Comparison of ENCODE assay signal across 26 cellular contexts in genomic region chr20:63961664-63962425, GRCh38. TPM values are rescaled to one million over a fixed set of nuclear protein-coding genes. Genes with fewer than 3 reads are reported as not detected.
DNase-seq lines count a peak whose midpoint lies in the region; ATAC-seq and TF ChIP-seq lines count a peak whose summit lies in the region.
"Had no signal": no experiment of that assay in that cellular context is flagged by ENCODE, and none has a peak within 500 bp of the region (broad histone marks: within the 10 kb centered on the region; RNA-seq: fewer than 3 reads in every experiment).

No MANE protein-coding gene starts in this region.

- H3K4me3 ChIP-seq in left ventricle myocardium inferior (no peak overlapping the region), heart right ventricle (no peak overlapping the region), right cardiac atrium (ENCODE audit: low read length) (no peak overlapping the region), neuronal stem cell (ENCODE audit: low read length in 2 of 2) (no peak overlapping the region)
- H3K4me3 ChIP-seq: A549; BLaER1 treated with 17β-estradiol and CSF1 and Interleukin-3, amounts not matched to agents 10 nM and 100 nM; PC-9; SK-N-MC had no signal

- no peak overlapping the region for H4K91ac ChIP-seq in neuronal stem cell (ENCODE audit: low read depth, low read length, poor library complexity)

- H2BK12ac ChIP-seq in neuronal stem cell (ENCODE audit: low read length): no peak overlapping the region

- H4K8ac ChIP-seq in neuronal stem cell (ENCODE audit: low read depth, low read length): no peak overlapping the region

- H3K36me3 Mint-ChIP-seq in stimulated activated effector memory CD8-positive, alpha-beta T cell treated with anti-CD3 and anti-CD28 coated beads, Interleukin-12 subunit alpha, Interleukin-12 subunit beta, amount 100 ng/mL, for 72 hours: peaks cover 18% of the 10 kb centered on the region
- H3K36me3 Mint-ChIP-seq in activated CD8-positive, alpha-beta T cell treated with anti-CD3 and anti-CD28 coated beads, Interleukin-2, amount 10 ng/mL, durations not matched to agents 7 days and 5 days (ENCODE audit: low read depth): peaks cover 16% of the 10 kb centered on the region
- H3K36me3 Mint-ChIP-seq in activated CD8-positive, alpha-beta memory T cell treated with anti-CD3 and anti-CD28 coated beads, Interleukin-2, amount 10 ng/mL, durations not matched to agents 7 days and 5 days: peaks cover 12% of the 10 kb centered on the region

- intact Hi-C loops in left ventricle myocardium inferior (cut with micrococcal nuclease) (no loop called here), heart right ventricle (cut with DNase I) (no loop called here), right cardiac atrium (cut with DNase I) (no loop called here)

- H2BK5ac ChIP-seq in neuronal stem cell (ENCODE audit: low read length): no peak overlapping the region

- ATAC-seq in heart right ventricle (no peak), right cardiac atrium (no peak)
- no peak for ATAC-seq in stimulated activated effector memory CD8-positive, alpha-beta T cell treated with anti-CD3 and anti-CD28 coated beads, Interleukin-12 subunit alpha, Interleukin-12 subunit beta, amount 100 ng/mL, for 72 hours
- ATAC-seq in activated CD8-positive, alpha-beta T cell treated with anti-CD3 and anti-CD28 coated beads, Interleukin-2, amount 10 ng/mL, durations not matched to agents 7 days and 5 days: no peak
- no peak for ATAC-seq in activated CD8-positive, alpha-beta memory T cell treated with anti-CD3 and anti-CD28 coated beads, Interleukin-2, amount 10 ng/mL, durations not matched to agents 7 days and 5 days
- ATAC-seq: A549 had no signal

- H3K14ac ChIP-seq in neuronal stem cell (ENCODE audit: low read length): no peak overlapping the region

- peaks cover 2% of the 10 kb centered on the region for H3K9me3 Mint-ChIP-seq in stimulated activated effector memory CD8-positive, alpha-beta T cell treated with anti-CD3 and anti-CD28 coated beads, Interleukin-12 subunit alpha, Interleukin-12 subunit beta, amount 100 ng/mL, for 72 hours
- H3K9me3 Mint-ChIP-seq in activated CD8-positive, alpha-beta T cell treated with anti-CD3 and anti-CD28 coated beads, Interleukin-2, amount 10 ng/mL, durations not matched to agents 7 days and 5 days (ENCODE audit: insufficient read depth): no peaks in the 10 kb centered on the region
- peaks cover 2% of the 10 kb centered on the region for H3K9me3 Mint-ChIP-seq in activated CD8-positive, alpha-beta memory T cell treated with anti-CD3 and anti-CD28 coated beads, Interleukin-2, amount 10 ng/mL, durations not matched to agents 7 days and 5 days (ENCODE audit: low read depth)
- H3K9me3 Mint-ChIP-seq: CD4-positive, alpha-beta T cell had no signal

- no peaks in the 10 kb centered on the region for H3K27me3 ChIP-seq in left ventricle myocardium inferior (ENCODE audit: low read depth)
- H3K27me3 ChIP-seq in heart right ventricle: no peaks in the 10 kb centered on the region
- H3K27me3 ChIP-seq in right cardiac atrium (ENCODE audit: control insufficient read depth, insufficient read depth): no peaks in the 10 kb centered on the region
- no peaks in the 10 kb centered on the region for H3K27me3 ChIP-seq in neuronal stem cell (ENCODE audit: control insufficient read depth in 3 of 3, insufficient read depth in 3 of 3, low read depth in 1 of 3, low read length in 3 of 3)
- H3K27me3 ChIP-seq: BLaER1 treated with 17β-estradiol and CSF1 and Interleukin-3, amounts not matched to agents 10 nM and 100 nM had no signal

- peak overlapping the region; percentile 44 for H3K9ac ChIP-seq in neuronal stem cell (ENCODE audit: low read depth, low read length, poor library complexity)
- H3K9ac ChIP-seq: BLaER1 treated with 17β-estradiol and CSF1 and Interleukin-3, amounts not matched to agents 10 nM and 100 nM had no signal

- H3K4ac ChIP-seq in neuronal stem cell (ENCODE audit: low read length): no peak overlapping the region

- no peak overlapping the region for H2BK120ac ChIP-seq in neuronal stem cell (ENCODE audit: low read depth, low read length)

- no peak overlapping the region for H2BK15ac ChIP-seq in neuronal stem cell (ENCODE audit: low read length)

- peaks cover 13% of the 10 kb centered on the region for H3K4me1 Mint-ChIP-seq in stimulated activated effector memory CD8-positive, alpha-beta T cell treated with anti-CD3 and anti-CD28 coated beads, Interleukin-12 subunit alpha, Interleukin-12 subunit beta, amount 100 ng/mL, for 72 hours
- H3K4me1 Mint-ChIP-seq in activated CD8-positive, alpha-beta T cell treated with anti-CD3 and anti-CD28 coated beads, Interleukin-2, amount 10 ng/mL, durations not matched to agents 7 days and 5 days (ENCODE audit: low read depth): peaks cover 15% of the 10 kb centered on the region
- peaks cover 10% of the 10 kb centered on the region for H3K4me1 Mint-ChIP-seq in activated CD8-positive, alpha-beta memory T cell treated with anti-CD3 and anti-CD28 coated beads, Interleukin-2, amount 10 ng/mL, durations not matched to agents 7 days and 5 days

- H3K36me3 ChIP-seq in left ventricle myocardium inferior: peaks cover 56% of the 10 kb centered on the region
- H3K36me3 ChIP-seq in heart right ventricle: peaks cover 0 to 65% (median 24%) of the 10 kb centered on the region in 9 donors
- peaks cover 48 to 70% of the 10 kb centered on the region in 2 donors for H3K36me3 ChIP-seq in neuronal stem cell (replicated peaks in 1 of 2; ENCODE audit: control insufficient read depth in 2 of 2, insufficient read depth in 2 of 2, low read length in 2 of 2)

- 91 to 93% methylated on average over 26 of the region's 26 CpGs for WGBS in heart right ventricle, 2 donors
- WGBS in right cardiac atrium: 90% methylated on average over 26 of the region's 26 CpGs
- WGBS in neuronal stem cell (ENCODE audit: extremely low coverage in 2 of 2, insufficient read length in 2 of 2, insufficient replicate concordance in 1 of 2), 2 donors: no CpG with 5 or more reads among the region's 26 CpGs

- H2AK5ac ChIP-seq in neuronal stem cell (ENCODE audit: low read depth, low read length): no peak overlapping the region

- POLR2A ChIA-PET in activated CD8-positive, alpha-beta T cell treated with anti-CD3 and anti-CD28 coated beads, Interleukin-2, amount 10 ng/mL, durations not matched to agents 7 days and 5 days (lab: Charles Lee): no interaction called here
- POLR2A ChIA-PET in HEK293T (lab: Yijun Ruan, JAX): no interaction called here

- no peaks in the 10 kb centered on the region for H3K9me3 ChIP-seq in left ventricle myocardium inferior (replicated peaks)
- H3K9me3 ChIP-seq in heart right ventricle: no peaks in the 10 kb centered on the region
- no peaks in the 10 kb centered on the region for H3K9me3 ChIP-seq in right cardiac atrium (ENCODE audit: control insufficient read depth, low read length)
- H3K9me3 ChIP-seq in neuronal stem cell (replicated peaks in 1 of 2; ENCODE audit: control insufficient read depth in 2 of 2, insufficient read depth in 1 of 2, low read depth in 1 of 2, low read length in 2 of 2): peaks cover 0 to 18% of the 10 kb centered on the region in 2 donors
- H3K9me3 ChIP-seq: A549 had no signal

- no peak overlapping the region for H3K4me2 ChIP-seq in neuronal stem cell (ENCODE audit: insufficient read depth, low read length, poor library complexity, severe bottlenecking)
- H3K4me2 ChIP-seq: A549; BLaER1 treated with 17β-estradiol and CSF1 and Interleukin-3, amounts not matched to agents 10 nM and 100 nM; PC-9 had no signal

- H3K4me1 ChIP-seq in left ventricle myocardium inferior (peaks cover 12% of the 10 kb centered on the region), heart right ventricle (peaks cover 3 to 15% (median 11%) of the 10 kb centered on the region in 9 donors), right cardiac atrium (ENCODE audit: control insufficient read depth, insufficient read depth, low read length) (no peaks in the 10 kb centered on the region), neuronal stem cell (ENCODE audit: control insufficient read depth in 2 of 2, insufficient read depth in 1 of 2, low read depth in 1 of 2, low read length in 2 of 2) (peaks cover 16 to 18% of the 10 kb centered on the region in 2 donors)

- TF ChIP-seq CTCF in left ventricle myocardium inferior (IDR thresholded peaks at IDR 0.05; ENCODE audit: borderline replicate concordance) (no peak), heart right ventricle (IDR thresholded peaks at IDR 0.05) (no peak)

- no peaks in the 10 kb centered on the region for H3K27me3 Mint-ChIP-seq in activated CD8-positive, alpha-beta T cell treated with anti-CD3 and anti-CD28 coated beads, Interleukin-2, amount 10 ng/mL, durations not matched to agents 7 days and 5 days (ENCODE audit: low read depth)
- no peaks in the 10 kb centered on the region for H3K27me3 Mint-ChIP-seq in activated CD8-positive, alpha-beta memory T cell treated with anti-CD3 and anti-CD28 coated beads, Interleukin-2, amount 10 ng/mL, durations not matched to agents 7 days and 5 days
- H3K27me3 Mint-ChIP-seq: CD4-positive, alpha-beta T cell had no signal

- H3K27ac Mint-ChIP-seq in stimulated activated effector memory CD8-positive, alpha-beta T cell treated with anti-CD3 and anti-CD28 coated beads, Interleukin-12 subunit alpha, Interleukin-12 subunit beta, amount 100 ng/mL, for 72 hours: peak overlapping the region; percentile 21
- H3K27ac Mint-ChIP-seq in activated CD8-positive, alpha-beta T cell treated with anti-CD3 and anti-CD28 coated beads, Interleukin-2, amount 10 ng/mL, durations not matched to agents 7 days and 5 days: no peak overlapping the region
- no peak overlapping the region for H3K27ac Mint-ChIP-seq in activated CD8-positive, alpha-beta memory T cell treated with anti-CD3 and anti-CD28 coated beads, Interleukin-2, amount 10 ng/mL, durations not matched to agents 7 days and 5 days
- H3K27ac Mint-ChIP-seq: CD4-positive, alpha-beta T cell had no signal

- DNase-seq in left ventricle myocardium inferior (peak; percentile 13), heart right ventricle (no peak), right cardiac atrium (peak; percentile 12 to 45 (median 40)), neuronal stem cell (ENCODE audit: low spot score) (no peak), HEK293T (ENCODE audit: extremely low spot score) (no peak)
- no peak for DNase-seq in stimulated activated effector memory CD8-positive, alpha-beta T cell treated with anti-CD3 and anti-CD28 coated beads, Interleukin-12 subunit alpha, Interleukin-12 subunit beta, amount 100 ng/mL, for 72 hours (ENCODE audit: low spot score in 2 of 2)
- no peak for DNase-seq in activated CD8-positive, alpha-beta T cell treated with anti-CD3 and anti-CD28 coated beads, Interleukin-2, amount 10 ng/mL, durations not matched to agents 7 days and 5 days
- DNase-seq in activated CD8-positive, alpha-beta memory T cell treated with anti-CD3 and anti-CD28 coated beads, Interleukin-2, amount 10 ng/mL, durations not matched to agents 7 days and 5 days: no peak
- DNase-seq: AML-193; CD4-positive, alpha-beta T cell; DMS79; EL; GDM1; Karpas-422; NCI-H1092; NCI-H1417 treated with DMSO at 0.1 percent for 48 hours; NCI-H1694 treated with DMSO at 0.1 percent for 48 hours; NCI-H2081; NCI-H2227 treated with DMSO at 0.1 percent for 48 hours; NCI-H526 treated with DMSO at 0.1 percent for 48 hours; PC-9; SIG-M5 had no signal

- no peak overlapping the region for H3K18ac ChIP-seq in neuronal stem cell (ENCODE audit: low read length)

- H3K4me3 Mint-ChIP-seq in stimulated activated effector memory CD8-positive, alpha-beta T cell treated with anti-CD3 and anti-CD28 coated beads, Interleukin-12 subunit alpha, Interleukin-12 subunit beta, amount 100 ng/mL, for 72 hours: no peak overlapping the region
- H3K4me3 Mint-ChIP-seq in activated CD8-positive, alpha-beta T cell treated with anti-CD3 and anti-CD28 coated beads, Interleukin-2, amount 10 ng/mL, durations not matched to agents 7 days and 5 days: no peak overlapping the region
- H3K4me3 Mint-ChIP-seq in activated CD8-positive, alpha-beta memory T cell treated with anti-CD3 and anti-CD28 coated beads, Interleukin-2, amount 10 ng/mL, durations not matched to agents 7 days and 5 days: no peak overlapping the region
- H3K4me3 Mint-ChIP-seq: CD4-positive, alpha-beta T cell had no signal

- H2AFZ ChIP-seq in neuronal stem cell (ENCODE audit: low read length): no peak overlapping the region
- H2AFZ ChIP-seq: PC-9 had no signal

- H3K79me1 ChIP-seq in neuronal stem cell (ENCODE audit: low read depth, low read length): peaks cover 8% of the 10 kb centered on the region

- no peak overlapping the region for H3K27ac ChIP-seq in left ventricle myocardium inferior (replicated peaks)
- no peak overlapping the region for H3K27ac ChIP-seq in heart right ventricle
- no peak overlapping the region for H3K27ac ChIP-seq in right cardiac atrium (ENCODE audit: low read length)
- H3K27ac ChIP-seq in neuronal stem cell (replicated peaks; ENCODE audit: low read length): no peak overlapping the region
- H3K27ac ChIP-seq: A549; BLaER1 treated with 17β-estradiol and CSF1 and Interleukin-3, amounts not matched to agents 10 nM and 100 nM; HL-60; PC-9; SK-N-MC had no signal

- H3K23ac ChIP-seq in neuronal stem cell (ENCODE audit: low read depth, low read length, poor library complexity): peak overlapping the region; percentile 12

- CTCF ChIA-PET in activated CD8-positive, alpha-beta T cell treated with anti-CD3 and anti-CD28 coated beads, Interleukin-2, amount 10 ng/mL, durations not matched to agents 7 days and 5 days (lab: Charles Lee): interaction anchor here (1.1 kb wide), 1 partner anchor 12 kb away, joined by 3 read pairs; no protein-coding TSS in a partner anchor
- CTCF ChIA-PET in activated CD8-positive, alpha-beta memory T cell treated with anti-CD3 and anti-CD28 coated beads, Interleukin-2, amount 10 ng/mL, durations not matched to agents 7 days and 5 days (lab: Charles Lee): interaction anchor here (0.7 to 1.4 kb wide), 2 partner anchors 10 to 12 kb away, joined by 3 read pairs; no protein-coding TSS in a partner anchor
- CTCF ChIA-PET in HEK293T (lab: Yijun Ruan, JAX): no interaction called here

RNA-seq across cellular contexts. Expression of gene UCKL1, which starts 5.6 kb away (rescaled TPM):
- total RNA-seq in left ventricle myocardium inferior (41.0 TPM), heart right ventricle (10 to 100 TPM; 27.3 to 70.4 (median 39.0) TPM), right cardiac atrium (10 to 100 TPM; 35.5 to 47.0 (median 44.0) TPM)
- polyA plus RNA-seq in heart right ventricle (100 to 1,000 TPM in 1 of 2 donors, 10 to 100 TPM in 1; 36.3 to 130 TPM), right cardiac atrium (36.5 TPM)
- polyA plus RNA-seq in neuronal stem cell (2013, experiment 1 of 2): 17.0 TPM
- 15.6 TPM for polyA plus RNA-seq in neuronal stem cell (2013, experiment 2 of 2)
- total RNA-seq in activated CD8-positive, alpha-beta T cell treated with anti-CD3 and anti-CD28 coated beads, Interleukin-2, amount 10 ng/mL, durations not matched to agents 7 days and 5 days: 10 to 100 TPM; 41.1 to 45.4 TPM
- 10 to 100 TPM; 41.1 to 41.9 TPM for total RNA-seq in activated CD8-positive, alpha-beta memory T cell treated with anti-CD3 and anti-CD28 coated beads, Interleukin-2, amount 10 ng/mL, durations not matched to agents 7 days and 5 days

RNA-seq across cellular contexts. Expression of gene ZNF512B, which starts 7.9 kb away (rescaled TPM):
- 12.6 TPM for total RNA-seq in left ventricle myocardium inferior
- 10 to 100 TPM; 11.1 to 14.8 (median 13.7) TPM for total RNA-seq in heart right ventricle
- 10 to 100 TPM in 1 of 2 donors, 1 to 10 TPM in 1; 4.6 to 11.8 TPM for polyA plus RNA-seq in heart right ventricle
- 10 to 100 TPM; 12.3 to 16.1 (median 13.6) TPM for total RNA-seq in right cardiac atrium
- polyA plus RNA-seq in right cardiac atrium: 9.8 TPM
- polyA plus RNA-seq in neuronal stem cell (2013, experiment 1 of 2): 7.8 TPM
- 7.3 TPM for polyA plus RNA-seq in neuronal stem cell (2013, experiment 2 of 2)
- total RNA-seq in activated CD8-positive, alpha-beta T cell treated with anti-CD3 and anti-CD28 coated beads, Interleukin-2, amount 10 ng/mL, durations not matched to agents 7 days and 5 days: 10 to 100 TPM; 12.0 to 12.1 TPM
- total RNA-seq in activated CD8-positive, alpha-beta memory T cell treated with anti-CD3 and anti-CD28 coated beads, Interleukin-2, amount 10 ng/mL, durations not matched to agents 7 days and 5 days: 10 to 100 TPM; 13.5 to 18.2 TPM

RNA-seq across cellular contexts. Expression of gene SAMD10, which starts 17.6 kb away (rescaled TPM):
- total RNA-seq in left ventricle myocardium inferior (5.6 TPM), heart right ventricle (1 to 10 TPM; 3.4 to 8.4 (median 4.0) TPM), right cardiac atrium (1 to 10 TPM; 3.3 to 4.9 (median 3.8) TPM)
- polyA plus RNA-seq in heart right ventricle (1 to 10 TPM; 3.9 to 8.8 TPM), right cardiac atrium (4.8 TPM)
- polyA plus RNA-seq in neuronal stem cell (2013, experiment 1 of 2): 6.5 TPM
- polyA plus RNA-seq in neuronal stem cell (2013, experiment 2 of 2): 5.8 TPM
- 10 to 100 TPM; 12.0 to 12.5 TPM for total RNA-seq in activated CD8-positive, alpha-beta T cell treated with anti-CD3 and anti-CD28 coated beads, Interleukin-2, amount 10 ng/mL, durations not matched to agents 7 days and 5 days
- 10 to 100 TPM; 26.0 to 33.4 TPM for total RNA-seq in activated CD8-positive, alpha-beta memory T cell treated with anti-CD3 and anti-CD28 coated beads, Interleukin-2, amount 10 ng/mL, durations not matched to agents 7 days and 5 days
- polyA plus RNA-seq: A549 had no signal

RNA-seq across cellular contexts. Expression of gene PRPF6, which starts 19.1 kb away (rescaled TPM):
- total RNA-seq in left ventricle myocardium inferior: 46.8 TPM
- total RNA-seq in heart right ventricle: 10 to 100 TPM; 43.8 to 53.6 (median 48.1) TPM
- polyA plus RNA-seq in heart right ventricle: 10 to 100 TPM; 27.8 to 48.4 TPM
- total RNA-seq in right cardiac atrium: 10 to 100 TPM; 42.5 to 44.7 (median 43.5) TPM
- polyA plus RNA-seq in right cardiac atrium: 29.6 TPM
- 50.0 TPM for polyA plus RNA-seq in neuronal stem cell (2013, experiment 1 of 2)
- polyA plus RNA-seq in neuronal stem cell (2013, experiment 2 of 2): 49.3 TPM
- 10 to 100 TPM; 64.7 to 68.3 TPM for total RNA-seq in activated CD8-positive, alpha-beta T cell treated with anti-CD3 and anti-CD28 coated beads, Interleukin-2, amount 10 ng/mL, durations not matched to agents 7 days and 5 days
- total RNA-seq in activated CD8-positive, alpha-beta memory T cell treated with anti-CD3 and anti-CD28 coated beads, Interleukin-2, amount 10 ng/mL, durations not matched to agents 7 days and 5 days: 10 to 100 TPM; 77.5 to 80.6 TPM

Comparison
In these comparisons a context has a peak if more than half of its experiments do, and no peak if none do; other contexts are left out.
1. DNase-seq: peak in left ventricle myocardium inferior (single experiment) and right cardiac atrium (3 of 3); none in heart right ventricle (0 of 2), neuronal stem cell (single experiment), stimulated activated effector memory CD8-positive, alpha-beta T cell treated with anti-CD3 and anti-CD28 coated beads, Interleukin-12 subunit alpha, Interleukin-12 subunit beta, amount 100 ng/mL, for 72 hours (0 of 2), activated CD8-positive, alpha-beta T cell treated with anti-CD3 and anti-CD28 coated beads, Interleukin-2, amount 10 ng/mL, durations not matched to agents 7 days and 5 days (single experiment), activated CD8-positive, alpha-beta memory T cell treated with anti-CD3 and anti-CD28 coated beads, Interleukin-2, amount 10 ng/mL, durations not matched to agents 7 days and 5 days (single experiment) and HEK293T (single experiment).